1 cellular context compared by ENCODE assay signal in the genomic region with DNA sequence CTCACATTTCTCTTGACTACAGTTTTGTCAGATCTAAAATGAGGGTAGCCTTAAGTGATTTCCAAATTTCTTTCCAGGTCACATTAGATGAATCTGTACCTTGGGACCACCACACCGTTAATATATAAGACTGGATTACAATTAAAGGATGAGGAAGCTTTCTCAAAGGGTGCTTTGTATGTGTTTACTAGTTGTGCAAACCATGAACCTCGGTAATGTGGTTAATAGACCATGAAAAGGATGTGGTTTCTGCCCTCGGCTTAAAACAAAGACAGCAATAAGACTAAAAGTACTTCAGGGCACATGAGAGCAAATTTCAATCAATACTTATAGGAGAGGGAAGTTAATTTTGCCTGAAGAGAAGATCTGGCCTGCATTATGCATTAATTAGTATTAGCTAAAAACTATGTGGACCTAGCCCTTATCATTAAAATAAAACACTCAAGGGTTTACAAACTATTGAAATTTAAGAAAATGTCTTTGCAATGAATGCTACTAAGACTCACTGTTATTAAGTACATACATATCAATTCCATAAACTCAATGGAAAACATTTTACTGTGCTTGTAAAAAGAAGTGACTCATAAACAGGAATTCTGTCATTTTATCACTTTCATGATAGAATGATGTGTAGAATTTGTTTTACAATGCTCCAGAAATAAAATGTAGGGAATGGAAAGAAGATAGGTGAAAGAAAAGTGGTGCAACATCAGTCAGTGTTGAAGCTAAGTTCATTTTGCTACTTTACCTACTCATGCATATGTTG.
A peak's percentile ranks its signal among the peaks of the same experiment; 100 is the strongest.
TF ChIP-seq lines count a peak whose summit lies in the region.

No MANE protein-coding gene starts in this region.

TF ChIP-seq in HepG2, 621 proteins besides CTCF, POLR2A, EP300 and RAD21 (continued from another document):
- 0 out of 2 replicates have a peak, but pooled peaks have one; percentile 15 for TF ChIP-seq EHMT2 (IDR thresholded peaks at IDR 0.05; ENCODE audit: borderline replicate concordance, low read depth, low read length)
- TF ChIP-seq, protein P1, sequence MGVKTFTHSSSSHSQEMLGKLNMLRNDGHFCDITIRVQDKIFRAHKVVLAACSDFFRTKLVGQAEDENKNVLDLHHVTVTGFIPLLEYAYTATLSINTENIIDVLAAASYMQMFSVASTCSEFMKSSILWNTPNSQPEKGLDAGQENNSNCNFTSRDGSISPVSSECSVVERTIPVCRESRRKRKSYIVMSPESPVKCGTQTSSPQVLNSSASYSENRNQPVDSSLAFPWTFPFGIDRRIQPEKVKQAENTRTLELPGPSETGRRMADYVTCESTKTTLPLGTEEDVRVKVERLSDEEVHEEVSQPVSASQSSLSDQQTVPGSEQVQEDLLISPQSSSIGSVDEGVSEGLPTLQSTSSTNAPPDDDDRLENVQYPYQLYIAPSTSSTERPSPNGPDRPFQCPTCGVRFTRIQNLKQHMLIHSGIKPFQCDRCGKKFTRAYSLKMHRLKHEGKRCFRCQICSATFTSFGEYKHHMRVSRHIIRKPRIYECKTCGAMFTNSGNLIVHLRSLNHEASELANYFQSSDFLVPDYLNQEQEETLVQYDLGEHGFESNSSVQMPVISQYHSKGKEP (CRISPR knock-in tag; IDR thresholded peaks at IDR 0.05) = no peak
- TF ChIP-seq CBX2 (IDR thresholded peaks at IDR 0.05; ENCODE audit: low read depth, low read length) = peak; percentile 51; the same call in 1 of the 2 replicates
- no peak for TF ChIP-seq CBX2 (CRISPR knock-in tag; IDR thresholded peaks at IDR 0.05; ENCODE audit: low read depth)
- TF ChIP-seq, protein P2, sequence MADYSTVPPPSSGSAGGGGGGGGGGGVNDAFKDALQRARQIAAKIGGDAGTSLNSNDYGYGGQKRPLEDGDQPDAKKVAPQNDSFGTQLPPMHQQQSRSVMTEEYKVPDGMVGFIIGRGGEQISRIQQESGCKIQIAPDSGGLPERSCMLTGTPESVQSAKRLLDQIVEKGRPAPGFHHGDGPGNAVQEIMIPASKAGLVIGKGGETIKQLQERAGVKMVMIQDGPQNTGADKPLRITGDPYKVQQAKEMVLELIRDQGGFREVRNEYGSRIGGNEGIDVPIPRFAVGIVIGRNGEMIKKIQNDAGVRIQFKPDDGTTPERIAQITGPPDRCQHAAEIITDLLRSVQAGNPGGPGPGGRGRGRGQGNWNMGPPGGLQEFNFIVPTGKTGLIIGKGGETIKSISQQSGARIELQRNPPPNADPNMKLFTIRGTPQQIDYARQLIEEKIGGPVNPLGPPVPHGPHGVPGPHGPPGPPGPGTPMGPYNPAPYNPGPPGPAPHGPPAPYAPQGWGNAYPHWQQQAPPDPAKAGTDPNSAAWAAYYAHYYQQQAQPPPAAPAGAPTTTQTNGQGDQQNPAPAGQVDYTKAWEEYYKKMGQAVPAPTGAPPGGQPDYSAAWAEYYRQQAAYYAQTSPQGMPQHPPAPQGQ (CRISPR knock-in tag; IDR thresholded peaks at IDR 0.05; ENCODE audit: borderline replicate concordance) = 0 out of 2 replicates have a peak, but pooled peaks have one; percentile 35
- no peak for TF ChIP-seq ZNF17 (CRISPR knock-in tag; IDR thresholded peaks at IDR 0.05)
- TF ChIP-seq CHD4 (IDR thresholded peaks at IDR 0.05; ENCODE audit: borderline replicate concordance, low read length) = 0 out of 2 replicates have a peak, but pooled peaks have one; percentile 18
TF ChIP-seq in HepG2: peak in this region for 5.
